Comparison of ENCODE assay signal across 20 cellular contexts in genomic region chr16:89154390-89155183, GRCh38. TPM values are rescaled to one million over a fixed set of nuclear protein-coding genes. Genes with fewer than 3 reads are reported as not detected.
DNase-seq lines count a peak whose midpoint lies in the region; ATAC-seq, FAIRE-seq and TF ChIP-seq lines count a peak whose summit lies in the region.
"Had no signal": no experiment of that assay in that cellular context is flagged by ENCODE, and none has a peak within 500 bp of the region (broad histone marks: within the 10 kb centered on the region; RNA-seq: fewer than 3 reads in every experiment).

No MANE protein-coding gene starts in this region.

- DNase-seq in Caco-2 = no peak
- DNase-seq in OCI-LY7 (ENCODE audit: low spot score) = peak; percentile 20
- peak in 2 of 3 donors; percentile 69 to 71 for DNase-seq in right cardiac atrium
- peak; percentile 22 for DNase-seq in small intestine
- no peak for DNase-seq in T-helper 1 cell
- no peak for DNase-seq in medulla oblongata (ENCODE audit: extremely low spot score)
- DNase-seq: activated T-cell treated with anti-CD3 and anti-CD28 coated beads, Interleukin-2, amount 50 U/mL, for 24 hours; erythroblast; H9; NCI-H2171; NCI-H774; retina; stimulated activated CD4-positive, alpha-beta T cell treated with anti-CD3 and anti-CD28 coated beads, Interleukin-2, amount 100 ng/mL, for 24 hours had no signal

- H3K36me3 Mint-ChIP-seq in Caco-2 (ENCODE audit: insufficient read depth, unreplicated experiment) = peaks cover 58% of the 10 kb centered on the region

- H3K27ac ChIP-seq in OCI-LY7 (ENCODE audit: low read depth, low read length, poor library complexity, severe bottlenecking) (no peak overlapping the region), right cardiac atrium (ENCODE audit: low read length) (no peak overlapping the region), small intestine (ENCODE audit: low read depth in 1 of 2, low read length in 1 of 2) (no peak overlapping the region)
- H3K27ac ChIP-seq: breast epithelium had no signal

- H3K36me3 ChIP-seq in Caco-2 (ENCODE audit: control insufficient read depth, insufficient read depth, low read length) (peaks cover 4% of the 10 kb centered on the region), OCI-LY7 (ENCODE audit: insufficient read depth, low read length) (peaks cover 33% of the 10 kb centered on the region), small intestine (ENCODE audit: control insufficient read depth in 2 of 2, insufficient read depth in 2 of 2, low read length in 2 of 2) (peaks cover 0 to 6% of the 10 kb centered on the region in 2 donors)
- H3K36me3 ChIP-seq: breast epithelium had no signal

- peak overlapping the region; percentile 26 for H3K27ac Mint-ChIP-seq in Caco-2 (ENCODE audit: unreplicated experiment)
- H3K27ac Mint-ChIP-seq: activated T-cell treated with anti-CD3 and anti-CD28 coated beads, Interleukin-2, amount 50 U/mL, for 24 hours; H9 had no signal

- no peaks in the 10 kb centered on the region for H4K20me1 ChIP-seq in OCI-LY7 (ENCODE audit: insufficient read depth, low read length)

- no peak for FAIRE-seq in small intestine (lab: Jason Lieb, UNC)
- FAIRE-seq: D721Med had no signal

- H3K4me3 Mint-ChIP-seq in Caco-2 (ENCODE audit: unreplicated experiment) = no peak overlapping the region
- H3K4me3 Mint-ChIP-seq: activated T-cell treated with anti-CD3 and anti-CD28 coated beads, Interleukin-2, amount 50 U/mL, for 24 hours; H9; nephron had no signal

- no peaks in the 10 kb centered on the region for H3K27me3 Mint-ChIP-seq in Caco-2 (ENCODE audit: insufficient read depth, unreplicated experiment)
- H3K27me3 Mint-ChIP-seq: activated T-cell treated with anti-CD3 and anti-CD28 coated beads, Interleukin-2, amount 50 U/mL, for 24 hours had no signal

- H3K27me3 ChIP-seq in Caco-2 (replicated peaks; ENCODE audit: control insufficient read depth, insufficient read depth, low read length) (no peaks in the 10 kb centered on the region), right cardiac atrium (ENCODE audit: control insufficient read depth, insufficient read depth) (no peaks in the 10 kb centered on the region), small intestine (ENCODE audit: control insufficient read depth in 2 of 2, insufficient read depth in 2 of 2, low read length in 2 of 2) (no peaks in the 10 kb centered on the region)

- H3K4me2 ChIP-seq in OCI-LY7 (ENCODE audit: low read length) = no peak overlapping the region

- BruUV-seq in Caco-2 (replicated peaks; lab: Mats Ljungman, UMichigan) (no TSS peak), OCI-LY7 (replicated peaks; lab: Mats Ljungman, UMichigan) (no TSS peak)

- H3K4me3 ChIP-seq in Caco-2 (ENCODE audit: low read depth, low read length) (no peak overlapping the region), OCI-LY7 (ENCODE audit: low read depth, low read length, poor library complexity, severe bottlenecking) (no peak overlapping the region), right cardiac atrium (ENCODE audit: low read length) (no peak overlapping the region), small intestine (ENCODE audit: low read depth in 1 of 2, low read length in 2 of 2) (no peak overlapping the region)
- H3K4me3 ChIP-seq: gastroesophageal sphincter had no signal

- peak; percentile 17 to 35 for ATAC-seq in right cardiac atrium
- no peak for ATAC-seq in GM21528 (IDR thresholded peaks at IDR 0.05; ENCODE audit: low FRiP score, unreplicated experiment)
- ATAC-seq in HG03175 (IDR thresholded peaks at IDR 0.05; ENCODE audit: unreplicated experiment) = no peak

- no peak overlapping the region for H2AFZ ChIP-seq in OCI-LY7 (ENCODE audit: low read length)

- H3K9me3 ChIP-seq in Caco-2 = peaks cover 9% of the 10 kb centered on the region; the same call in 1 of the 2 replicates
- peaks cover 8% of the 10 kb centered on the region; the same call in 1 of the 2 replicates for H3K9me3 ChIP-seq in OCI-LY7 (ENCODE audit: low read length)
- H3K9me3 ChIP-seq in right cardiac atrium (ENCODE audit: control insufficient read depth, low read length) = no peaks in the 10 kb centered on the region
- H3K9me3 ChIP-seq in small intestine (ENCODE audit: control insufficient read depth, low read depth) = no peaks in the 10 kb centered on the region
- H3K9me3 ChIP-seq: gastroesophageal sphincter had no signal

- peaks cover 8% of the 10 kb centered on the region for H3K9me3 Mint-ChIP-seq in Caco-2 (ENCODE audit: unreplicated experiment)
- H3K9me3 Mint-ChIP-seq: nephron had no signal

- POLR2A ChIA-PET in Caco-2 (lab: Charles Lee) = no interaction called here
- POLR2A ChIA-PET in OCI-LY7 (lab: Charles Lee) = interaction anchor here (1.0 kb wide), 1 partner anchor 302 kb away, joined by 3 read pairs; no protein-coding TSS in a partner anchor

- H3K4me1 Mint-ChIP-seq in Caco-2 (ENCODE audit: low read depth, unreplicated experiment) = no peaks in the 10 kb centered on the region
- H3K4me1 Mint-ChIP-seq: H9 had no signal

- H3K9me2 ChIP-seq in OCI-LY7 (ENCODE audit: insufficient read depth, low read length) = no peaks in the 10 kb centered on the region

- H3K4me1 ChIP-seq in Caco-2 = peaks cover 7% of the 10 kb centered on the region; the same call in 1 of the 2 replicates
- peaks cover 21% of the 10 kb centered on the region for H3K4me1 ChIP-seq in OCI-LY7 (ENCODE audit: insufficient read depth, low read length, poor library complexity, severe bottlenecking)
- H3K4me1 ChIP-seq in right cardiac atrium (ENCODE audit: control insufficient read depth, insufficient read depth, low read length) = peaks cover 6% of the 10 kb centered on the region
- peaks cover 0 to 3% of the 10 kb centered on the region in 2 donors for H3K4me1 ChIP-seq in small intestine (ENCODE audit: control insufficient read depth in 2 of 2, insufficient read depth in 1 of 2, low read depth in 1 of 2, low read length in 1 of 2)

- WGBS in right cardiac atrium = 63% methylated on average over 24 of the region's 24 CpGs
- 31 to 70% (median 47%) methylated on average over 21 to 24 of the region's 24 CpGs for WGBS in small intestine, 3 donors

- H3K79me2 ChIP-seq in OCI-LY7 (ENCODE audit: insufficient read depth, low read depth, low read length) = no peaks in the 10 kb centered on the region

- intact Hi-C loops in Caco-2 (cut with micrococcal nuclease; ENCODE audit: unreplicated experiment) = no loop called here
- intact Hi-C loops in OCI-LY7 (cut with micrococcal nuclease; ENCODE audit: unreplicated experiment) = no loop called here
- intact Hi-C loops in right cardiac atrium (cut with DNase I) = no loop called here

- CTCF ChIA-PET in Caco-2 (lab: Charles Lee) (interaction anchor here (0.6 to 0.7 kb wide), 3 partner anchors 13 to 769 kb away, joined by 3 to 5 read pairs (median 3); no protein-coding TSS in a partner anchor), OCI-LY7 (lab: Charles Lee; ENCODE audit: unreplicated experiment) (no interaction called here)

- TF ChIP-seq CTCF in Caco-2 (IDR thresholded peaks at IDR 0.05; ENCODE audit: insufficient read depth in 1 of 2, low read depth in 1 of 2, low read length in 1 of 2, severe bottlenecking in 1 of 2, unreplicated experiment in 1 of 2) = no peak
- TF ChIP-seq CTCF in OCI-LY7 (conservative IDR thresholded peaks at IDR 0.05; ENCODE audit: low read length) = no peak

RNA-seq across cellular contexts. Expression of gene CDH15, which starts 17.0 kb away (rescaled TPM):
- total RNA-seq in Caco-2 (2022) (not detected in 2 replicates), OCI-LY7 (2022) (not detected in 2 replicates), right cardiac atrium (under 1 TPM; 0.09 to 0.14 (median 0.13) TPM)
- total RNA-seq in OCI-LY7 (2014; rRNA removed; shearing (Covaris generic)) = not detected in 2 replicates
- polyA plus RNA-seq in right cardiac atrium (0.05 TPM), small intestine (under 1 TPM in 1 of 3 donors, not detected in 2; 0.04 TPM)
- total RNA-seq: breast epithelium had no signal

RNA-seq across cellular contexts. Expression of gene SLC22A31, which starts 45.8 kb away (rescaled TPM):
- total RNA-seq in Caco-2 (2022) = 4.9 and 6.7 TPM in 2 replicates
- total RNA-seq in OCI-LY7 (2014; rRNA removed; shearing (Covaris generic)) = not detected in 2 replicates
- not detected in 2 replicates for total RNA-seq in OCI-LY7 (2022)
- under 1 TPM in 2 of 4 donors, not detected in 2; 0.12 to 0.69 TPM for total RNA-seq in right cardiac atrium
- polyA plus RNA-seq in right cardiac atrium = 0.05 TPM
- 1 to 10 TPM in 2 of 3 donors, under 1 TPM in 1; 0.67 to 2.4 (median 1.2) TPM for polyA plus RNA-seq in small intestine
- total RNA-seq: breast epithelium, gastroesophageal sphincter, lung microvascular endothelial cell had no signal

Comparison
In these comparisons a context has a peak if more than half of its experiments do, and no peak if none do; other contexts are left out.
1. DNase-seq: peak in OCI-LY7 (single experiment), right cardiac atrium (2 of 3) and small intestine (single experiment); none in Caco-2 (0 of 2), T-helper 1 cell (0 of 5) and medulla oblongata (single experiment).
2. ATAC-seq: peak in right cardiac atrium (2 of 2); none in GM21528 (single experiment) and HG03175 (single experiment).